ENCODE assay signal across 2 cellular contexts in the genomic region with DNA sequence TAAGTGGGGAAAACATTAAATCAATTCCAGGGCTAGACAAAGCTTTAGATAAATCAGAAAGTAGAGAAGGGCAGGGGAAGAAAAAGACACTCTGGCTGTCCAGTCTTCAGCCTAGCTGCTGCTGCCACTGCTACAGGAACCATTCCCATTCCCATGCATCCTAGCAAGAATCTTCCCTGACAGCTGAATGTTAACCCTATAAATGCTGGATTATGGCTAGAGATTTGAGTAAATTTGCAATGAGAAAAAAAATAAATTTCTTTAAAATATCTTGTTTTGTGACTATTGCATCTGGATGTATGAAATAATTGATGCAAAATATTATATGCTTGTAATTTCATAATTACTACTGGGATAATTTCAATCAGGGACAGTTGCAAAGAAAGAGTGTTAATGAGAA.
TF ChIP-seq lines count a peak whose summit lies in the region.

No MANE protein-coding gene starts in this region.

TF ChIP-seq in HepG2, 621 proteins besides CTCF, POLR2A, EP300 and RAD21:
- TF ChIP-seq WIZ (CRISPR knock-in tag; IDR thresholded peaks at IDR 0.05) (no peak), KAT8 (CRISPR knock-in tag; IDR thresholded peaks at IDR 0.05) (no peak), ZNF652 (CRISPR knock-in tag; IDR thresholded peaks at IDR 0.05; ENCODE audit: borderline replicate concordance, low read depth) (peak; percentile 97), ZNF563 (CRISPR knock-in tag; IDR thresholded peaks at IDR 0.05) (no peak), PPARG (CRISPR knock-in tag; conservative IDR thresholded peaks at IDR 0.05) (no peak), RAD51 (IDR thresholded peaks at IDR 0.05; ENCODE audit: borderline replicate concordance) (no peak)
- TF ChIP-seq, protein P1, sequence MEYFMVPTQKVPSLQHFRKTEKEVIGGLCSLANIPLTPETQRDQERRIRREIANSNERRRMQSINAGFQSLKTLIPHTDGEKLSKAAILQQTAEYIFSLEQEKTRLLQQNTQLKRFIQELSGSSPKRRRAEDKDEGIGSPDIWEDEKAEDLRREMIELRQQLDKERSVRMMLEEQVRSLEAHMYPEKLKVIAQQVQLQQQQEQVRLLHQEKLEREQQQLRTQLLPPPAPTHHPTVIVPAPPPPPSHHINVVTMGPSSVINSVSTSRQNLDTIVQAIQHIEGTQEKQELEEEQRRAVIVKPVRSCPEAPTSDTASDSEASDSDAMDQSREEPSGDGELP (IDR thresholded peaks at IDR 0.05; ENCODE audit: borderline replicate concordance, low read depth), result 0 out of 2 replicates have a peak, but pooled peaks have one; percentile 30

TF ChIP-seq in WTC11, 78 proteins besides CTCF, POLR2A, EP300 and RAD21:
- TF ChIP-seq, protein P2, sequence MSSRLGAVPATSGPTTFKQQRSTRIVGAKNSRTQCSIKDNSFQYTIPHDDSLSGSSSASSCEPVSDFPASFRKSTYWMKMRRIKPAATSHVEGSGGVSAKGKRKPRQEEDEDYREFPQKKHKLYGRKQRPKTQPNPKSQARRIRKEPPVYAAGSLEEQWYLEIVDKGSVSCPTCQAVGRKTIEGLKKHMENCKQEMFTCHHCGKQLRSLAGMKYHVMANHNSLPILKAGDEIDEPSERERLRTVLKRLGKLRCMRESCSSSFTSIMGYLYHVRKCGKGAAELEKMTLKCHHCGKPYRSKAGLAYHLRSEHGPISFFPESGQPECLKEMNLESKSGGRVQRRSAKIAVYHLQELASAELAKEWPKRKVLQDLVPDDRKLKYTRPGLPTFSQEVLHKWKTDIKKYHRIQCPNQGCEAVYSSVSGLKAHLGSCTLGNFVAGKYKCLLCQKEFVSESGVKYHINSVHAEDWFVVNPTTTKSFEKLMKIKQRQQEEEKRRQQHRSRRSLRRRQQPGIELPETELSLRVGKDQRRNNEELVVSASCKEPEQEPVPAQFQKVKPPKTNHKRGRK (CRISPR knock-in tag; IDR thresholded peaks at IDR 0.05; ENCODE audit: borderline replicate concordance), result no peak
- TF ChIP-seq TCF7 (CRISPR knock-in tag; IDR thresholded peaks at IDR 0.05; ENCODE audit: low read depth), result no peak
- TF ChIP-seq, protein P3, sequence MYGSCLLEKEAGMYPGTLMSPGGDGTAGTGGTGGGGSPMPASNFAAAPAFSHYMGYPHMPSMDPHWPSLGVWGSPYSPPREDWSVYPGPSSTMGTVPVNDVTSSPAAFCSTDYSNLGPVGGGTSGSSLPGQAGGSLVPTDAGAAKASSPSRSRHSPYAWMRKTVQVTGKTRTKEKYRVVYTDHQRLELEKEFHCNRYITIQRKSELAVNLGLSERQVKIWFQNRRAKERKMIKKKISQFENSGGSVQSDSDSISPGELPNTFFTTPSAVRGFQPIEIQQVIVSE (CRISPR knock-in tag; IDR thresholded peaks at IDR 0.05; ENCODE audit: borderline replicate concordance), result no peak
TF ChIP-seq in WTC11: peak in this region for 0.
